1 cellular context compared by ENCODE assay signal in genomic region chr3:134353171-134353825, GRCh38.
TF ChIP-seq lines count a peak whose summit lies in the region.

No MANE protein-coding gene starts in this region.

TF ChIP-seq in HepG2, 621 proteins besides CTCF, POLR2A, EP300 and RAD21 (continued from another document):
- TF ChIP-seq ZNF503 (CRISPR knock-in tag; IDR thresholded peaks at IDR 0.05), result no peak
- TF ChIP-seq ZNF605 (CRISPR knock-in tag; IDR thresholded peaks at IDR 0.05), result 0 out of 2 replicates have a peak, but pooled peaks have one; percentile 5
